9 cellular contexts compared by ENCODE assay signal in the genomic region with DNA sequence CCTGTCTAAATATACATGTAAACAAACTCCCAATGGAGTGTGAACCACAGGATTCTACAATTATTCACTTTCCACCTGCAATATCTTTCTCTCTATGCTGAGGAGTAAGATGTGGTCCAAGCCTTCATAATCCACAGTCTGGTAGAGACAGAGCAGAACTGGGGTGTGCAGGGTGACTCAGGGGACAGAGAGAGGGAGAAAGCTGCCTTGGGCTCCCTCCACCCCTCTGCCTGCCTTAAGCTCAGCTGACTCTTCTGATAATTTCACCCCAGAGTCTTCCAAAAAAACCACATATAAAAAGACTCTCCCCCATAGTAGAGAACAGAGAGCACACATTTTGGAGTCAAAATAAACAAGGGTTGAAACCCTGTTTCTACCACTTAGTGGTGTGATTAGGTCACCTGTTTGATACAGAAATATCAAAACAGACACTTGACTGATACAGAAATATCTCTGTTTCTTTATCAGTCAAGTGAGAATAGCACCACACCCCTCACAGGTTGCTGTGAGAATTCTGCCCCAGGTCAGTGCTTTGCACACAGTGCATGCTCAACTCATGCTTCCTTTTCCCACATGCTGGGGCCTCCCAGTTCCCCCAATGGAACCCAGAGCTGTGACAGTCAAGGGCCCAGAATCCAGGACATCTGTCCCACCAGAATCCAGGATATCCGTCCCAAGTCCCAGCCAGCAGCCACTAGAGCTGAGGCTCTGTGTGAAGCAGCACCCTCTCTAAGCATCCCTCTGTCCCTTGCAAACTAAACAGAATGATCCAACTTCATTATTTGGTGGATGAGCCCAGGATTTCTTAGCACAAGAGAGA. TPM values are rescaled to one million over a fixed set of nuclear protein-coding genes. Genes with fewer than 3 reads are reported as not detected.
DNase-seq lines count a peak whose midpoint lies in the region; ATAC-seq and TF ChIP-seq lines count a peak whose summit lies in the region.
"Had no signal": no experiment of that assay in that cellular context is flagged by ENCODE, and none has a peak within 500 bp of the region (broad histone marks: within the 10 kb centered on the region; RNA-seq: fewer than 3 reads in every experiment).

No MANE protein-coding gene starts in this region.

- POLR2A ChIA-PET in PC-3 (lab: Charles Lee; ENCODE audit: unreplicated experiment), result no interaction called here

- H3K4me3 ChIP-seq in left lung, result peak overlapping the region in 1 of 2 donors; percentile 2
- H3K4me3 ChIP-seq in PC-3 (ENCODE audit: low read length), result no peak overlapping the region

- H2AFZ ChIP-seq in PC-3 (ENCODE audit: low read length), result no peak overlapping the region

- H3K36me3 ChIP-seq in left lung, result peaks cover 0 to 2% of the 10 kb centered on the region in 2 donors
- no peaks in the 10 kb centered on the region for H3K36me3 ChIP-seq in PC-3 (ENCODE audit: low read depth, low read length)

- H3K4me2 ChIP-seq in PC-3 (ENCODE audit: low read length), result no peak overlapping the region

- no peaks in the 10 kb centered on the region for H3F3A ChIP-seq in PC-3 (ENCODE audit: low read length, unreplicated experiment)

- intact Hi-C loops in left lung (cut with DNase I), result no loop called here
- intact Hi-C loops in PC-3 (cut with micrococcal nuclease), result no loop called here
- intact Hi-C loops in left cardiac atrium (cut with DNase I), result no loop called here

- H3K79me2 ChIP-seq in PC-3 (ENCODE audit: low read length), result no peaks in the 10 kb centered on the region

- CTCF ChIA-PET in PC-3 (lab: Charles Lee), result no interaction called here

- peak; percentile 56 for ATAC-seq in GM21447 (IDR thresholded peaks at IDR 0.05; ENCODE audit: unreplicated experiment)
- ATAC-seq in left lung, result peak; percentile 18
- no peak for ATAC-seq in PC-3
- no peak for ATAC-seq in left cardiac atrium

- H4K20me1 ChIP-seq in PC-3 (ENCODE audit: low read length), result no peaks in the 10 kb centered on the region

- no peak for TF ChIP-seq CTCF in GM10266 (IDR thresholded peaks at IDR 0.05; ENCODE audit: control insufficient read depth, insufficient read depth, low read depth, missing control alignments)
- TF ChIP-seq CTCF in left lung (IDR thresholded peaks at IDR 0.05), result no peak
- no peak for TF ChIP-seq CTCF in PC-3 (conservative IDR thresholded peaks at IDR 0.05; ENCODE audit: low read depth, low read length)

- no peak overlapping the region for H3K9ac ChIP-seq in PC-3 (ENCODE audit: low read length)

- H3K9me2 ChIP-seq in PC-3 (replicated peaks; ENCODE audit: low read length), result no peaks in the 10 kb centered on the region

- H3K4me1 ChIP-seq in left lung, result peaks cover 0 to 33% of the 10 kb centered on the region in 2 donors
- H3K4me1 ChIP-seq in PC-3 (ENCODE audit: insufficient read depth, low read length), result no peaks in the 10 kb centered on the region

- peak overlapping the region; percentile 44 to 96 for H3K27ac ChIP-seq in left lung
- no peak overlapping the region for H3K27ac ChIP-seq in PC-3 (ENCODE audit: low read length)

- DNase-seq in GM10266 (ENCODE audit: extremely low spot score) (peak; percentile 34), OCI-M1 (lab: John Stamatoyannopoulos, UW) (peak; percentile 59), left lung (no peak), PC-3 (no peak), activated gamma-delta T cell treated with Interleukin-2 at 50 U/mL for 16 hours (no peak), left cardiac atrium (no peak), putamen (ENCODE audit: low spot score) (no peak)
- DNase-seq: NCI-H1048 had no signal

- no peaks in the 10 kb centered on the region for H3K9me3 ChIP-seq in left lung
- H3K9me3 ChIP-seq in PC-3 (ENCODE audit: low read length), result no peaks in the 10 kb centered on the region

- H3K27me3 ChIP-seq in left lung (peaks cover 0 to 2% of the 10 kb centered on the region in 2 donors), PC-3 (ENCODE audit: low read length) (peaks cover 65% of the 10 kb centered on the region)

- no TSS peak for BruUV-seq in PC-3 (replicated peaks; lab: Mats Ljungman, UMichigan)

RNA-seq across cellular contexts. Expression of gene TREML2, which starts 1.3 kb away (rescaled TPM):
- 1 to 10 TPM in 1 of 2 donors, under 1 TPM in 1; 0.32 to 3.2 TPM for total RNA-seq in left lung
- not detected in 2 replicates for total RNA-seq in PC-3 (2014; rRNA removed)
- under 1 TPM; 0.13 to 0.15 TPM for total RNA-seq in left cardiac atrium

RNA-seq across cellular contexts. Expression of gene TREML4, which starts 28.5 kb away (rescaled TPM):
- total RNA-seq in left lung (under 1 TPM in 1 of 2 donors, not detected in 1; 0.32 TPM), PC-3 (2014; rRNA removed) (not detected in 2 replicates), left cardiac atrium (not detected)

RNA-seq across cellular contexts. Expression of gene TREM2, which starts 36.7 kb away (rescaled TPM):
- 10 to 100 TPM; 16.2 to 29.2 TPM for total RNA-seq in left lung
- not detected in 2 replicates for total RNA-seq in PC-3 (2014; rRNA removed)
- total RNA-seq in left cardiac atrium, result 1 to 10 TPM; 1.1 to 3.1 TPM

RNA-seq across cellular contexts. Expression of gene TREML1, which starts 45.5 kb away (rescaled TPM):
- total RNA-seq in left lung (under 1 TPM; 0.87 to 0.92 TPM), PC-3 (2014; rRNA removed) (not detected in 2 replicates), left cardiac atrium (not detected)

Comparison
In these comparisons a context has a peak if more than half of its experiments do, and no peak if none do; other contexts are left out.
1. DNase-seq: peak in GM10266 (single experiment) and OCI-M1 (single experiment); none in left lung (0 of 2), PC-3 (single experiment), activated gamma-delta T cell treated with Interleukin-2 at 50 U/mL for 16 hours (single experiment), left cardiac atrium (single experiment) and putamen (single experiment).
2. ATAC-seq: peak in GM21447 (single experiment) and left lung (single experiment); none in PC-3 (single experiment) and left cardiac atrium (0 of 2).
3. RNA of gene TREM2, which starts 36.7 kb away (total RNA-seq): 16.2 to 29.2 TPM in left lung; 1.1 to 3.1 TPM in left cardiac atrium and not detected in PC-3; every median in the first group is over 4 times any median in the second.